ENCODE assay signal across 24 cellular contexts in the genomic region with DNA sequence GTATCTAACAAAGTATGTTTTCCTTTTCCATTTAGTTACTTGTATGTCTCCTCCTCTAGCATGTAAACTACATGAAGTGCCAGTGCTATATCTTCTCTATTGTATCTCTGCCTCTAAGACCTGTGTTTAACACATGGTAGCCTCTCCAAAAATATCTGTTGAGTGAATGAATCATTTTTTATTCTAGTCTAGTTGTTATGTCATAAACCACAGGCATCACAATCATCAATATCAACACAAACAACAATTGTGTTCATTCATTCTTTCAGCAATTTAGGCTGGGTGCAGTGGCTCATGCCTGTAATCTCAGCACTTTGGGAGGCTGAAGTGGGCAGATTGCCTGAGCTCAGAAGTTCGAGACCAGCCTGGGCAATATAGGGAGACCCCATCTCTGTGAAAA.
"Had no signal": no experiment of that assay in that cellular context is flagged by ENCODE, and none has a peak within 500 bp of the region (broad histone marks: within the 10 kb centered on the region; RNA-seq: fewer than 3 reads in every experiment).

No MANE protein-coding gene starts in this region.

- H3K36me3 ChIP-seq: heart right ventricle, ovary, stomach, tibial nerve had no signal

- H3K4me3 ChIP-seq: dorsolateral prefrontal cortex, heart right ventricle, ovary, smooth muscle cell, stomach, tibial nerve had no signal

- H3K9me3 ChIP-seq: heart right ventricle, ovary, stomach, tibial nerve had no signal

- FAIRE-seq: colon, TTC549 had no signal

- H3K4me2 ChIP-seq: smooth muscle cell had no signal

- H3K27me3 ChIP-seq: dorsolateral prefrontal cortex, heart right ventricle, ovary, stomach, tibial nerve had no signal

- H3K4me1 ChIP-seq: stomach had no signal

- ATAC-seq: activated T-cell treated with anti-CD3 and anti-CD28 coated beads, Interleukin-2, amount 50 U/mL, for 72 hours; heart right ventricle; left lobe of liver; naive thymus-derived CD4-positive, alpha-beta T cell; sciatic nerve; stimulated activated naive B cell treated with anti-CD40 and anti-IgM and Interleukin-4, amounts not matched to agents 10 μg/mL and 1 μg/mL and 100 μg/mL, for 72 hours had no signal

- DNase-seq: activated CD4-positive, alpha-beta T cell treated with anti-CD3 and anti-CD28 coated beads for 4 hours; activated CD4-positive, alpha-beta T cell treated with anti-CD3 and anti-CD28 coated beads, Interleukin-2, amount 50 U/mL, for 4 hours; activated naive CD4-positive, alpha-beta T cell; activated T-cell treated with anti-CD3 and anti-CD28 coated beads for 4 hours; activated T-cell treated with anti-CD3 and anti-CD28 coated beads, Interleukin-2, amount 50 U/mL, for 72 hours; anterior cingulate cortex; dorsolateral prefrontal cortex; effector memory CD4-positive, alpha-beta T cell; erythroblast; heart right ventricle; naive thymus-derived CD4-positive, alpha-beta T cell; ovary; retina; stimulated activated CD4-positive, alpha-beta T cell treated with anti-CD3 and anti-CD28 coated beads, Interleukin-1b, Interleukin-23, amount 100 ng/mL, for 48 hours; stimulated activated naive B cell treated with anti-CD40 and anti-IgM and Interleukin-4, amounts not matched to agents 10 μg/mL and 1 μg/mL and 100 μg/mL, for 72 hours; stomach; T-helper 9 cell had no signal

- H3K27ac ChIP-seq: ovary, stomach, tibial nerve, VCaP had no signal
